11 cellular contexts compared by ENCODE assay signal in genomic region chr11:46356911-46357482, GRCh38. TPM values are rescaled to one million over a fixed set of nuclear protein-coding genes. Genes with fewer than 3 reads are reported as not detected.
DNase-seq lines count a peak whose midpoint lies in the region; ATAC-seq lines count a peak whose summit lies in the region.
"Had no signal": no experiment of that assay in that cellular context is flagged by ENCODE, and none has a peak within 500 bp of the region (broad histone marks: within the 10 kb centered on the region; RNA-seq: fewer than 3 reads in every experiment).

No MANE protein-coding gene starts in this region.

- H3K27ac Mint-ChIP-seq in activated T-cell treated with anti-CD3 and anti-CD28 coated beads, Interleukin-2, amount 50 U/mL, for 24 hours = peak overlapping the region; percentile 83
- peak overlapping the region; percentile 79 to 85 for H3K27ac Mint-ChIP-seq in T-cell

- CTCF ChIA-PET in T-cell (lab: Charles Lee) = interaction anchor here (0.5 to 2.6 kb wide), 5 partner anchors 9 to 795 kb away, joined by 3 to 13 read pairs (median 3); partner anchors contain the start of gene DGKZ (in 1 of the 2)

- DNase-seq in activated T-cell treated with anti-CD3 and anti-CD28 coated beads, Interleukin-2, amount 50 U/mL, for 24 hours = no peak
- DNase-seq in activated T-cell treated with anti-CD3 and anti-CD28 coated beads, Interleukin-2, amount 50 U/mL, for 48 hours = no peak
- no peak for DNase-seq in T-cell
- DNase-seq in epithelial cell of prostate (ENCODE audit: low read depth, low spot score) = no peak
- DNase-seq in kidney glomerular epithelial cell (lab: John Stamatoyannopoulos, UW) = no peak
- no peak for DNase-seq in globus pallidus (ENCODE audit: low spot score)
- DNase-seq in stimulated activated CD8-positive, alpha-beta memory T cell treated with anti-CD3 and anti-CD28 coated beads, Interleukin-4, amount 100 ng/mL, for 48 hours = no peak
- DNase-seq: effector CD8-positive, alpha-beta T cell; SHP77 had no signal

- H3K36me3 Mint-ChIP-seq in activated T-cell treated with anti-CD3 and anti-CD28 coated beads, Interleukin-2, amount 50 U/mL, for 24 hours (ENCODE audit: low read depth) = peaks cover 46% of the 10 kb centered on the region
- H3K36me3 Mint-ChIP-seq in T-cell = peaks cover 3% of the 10 kb centered on the region

- no peak overlapping the region for H3K4me3 ChIP-seq in skin epidermis
- H3K4me3 ChIP-seq: right atrium auricular region had no signal

- peaks cover 82% of the 10 kb centered on the region for H3K4me1 Mint-ChIP-seq in activated T-cell treated with anti-CD3 and anti-CD28 coated beads, Interleukin-2, amount 50 U/mL, for 24 hours (ENCODE audit: low read depth)
- H3K4me1 Mint-ChIP-seq in T-cell = peaks cover 80 to 85% (median 80%) of the 10 kb centered on the region in 3 donors

- H3K9me3 Mint-ChIP-seq in activated T-cell treated with anti-CD3 and anti-CD28 coated beads, Interleukin-2, amount 50 U/mL, for 24 hours = no peaks in the 10 kb centered on the region
- no peaks in the 10 kb centered on the region for H3K9me3 Mint-ChIP-seq in T-cell

- no peak for ATAC-seq in T-cell (replicated peaks in 1 of 4)

- H3K27me3 Mint-ChIP-seq in activated T-cell treated with anti-CD3 and anti-CD28 coated beads, Interleukin-2, amount 50 U/mL, for 24 hours = no peaks in the 10 kb centered on the region
- no peaks in the 10 kb centered on the region for H3K27me3 Mint-ChIP-seq in T-cell

- POLR2A ChIA-PET in T-cell (lab: Charles Lee) = interaction anchor here (0.6 to 1.0 kb wide), 2 partner anchors 26 to 303 kb away, joined by 3 to 4 read pairs; no protein-coding TSS in a partner anchor

- H3K27ac ChIP-seq in epithelial cell of prostate (peak overlapping the region; percentile 85), skin epidermis (peak overlapping the region in 12 of 21 experiments; percentile 12 to 78 (median 48))

- no peak overlapping the region for H3K4me3 Mint-ChIP-seq in activated T-cell treated with anti-CD3 and anti-CD28 coated beads, Interleukin-2, amount 50 U/mL, for 24 hours
- peak overlapping the region in 2 of 3 donors; percentile 7 to 85 for H3K4me3 Mint-ChIP-seq in T-cell

RNA-seq across cellular contexts. Expression of gene DGKZ, which starts 9.7 kb away (rescaled TPM):
- total RNA-seq in T-cell = 100 to 1,000 TPM; 235 to 318 (median 251) TPM

RNA-seq across cellular contexts. Expression of gene MDK, which starts 24.5 kb away (rescaled TPM):
- total RNA-seq in T-cell = 1 to 10 TPM; 5.8 to 8.6 (median 8.3) TPM

RNA-seq across cellular contexts. Expression of gene CHRM4, which starts 34.6 kb away (rescaled TPM):
- total RNA-seq in T-cell = 1 to 10 TPM in 2 of 5 donors, under 1 TPM in 2, not detected in 1; 0.18 to 3.9 (median 1.5) TPM
